ENCODE assay signal across 17 cellular contexts in the genomic region with DNA sequence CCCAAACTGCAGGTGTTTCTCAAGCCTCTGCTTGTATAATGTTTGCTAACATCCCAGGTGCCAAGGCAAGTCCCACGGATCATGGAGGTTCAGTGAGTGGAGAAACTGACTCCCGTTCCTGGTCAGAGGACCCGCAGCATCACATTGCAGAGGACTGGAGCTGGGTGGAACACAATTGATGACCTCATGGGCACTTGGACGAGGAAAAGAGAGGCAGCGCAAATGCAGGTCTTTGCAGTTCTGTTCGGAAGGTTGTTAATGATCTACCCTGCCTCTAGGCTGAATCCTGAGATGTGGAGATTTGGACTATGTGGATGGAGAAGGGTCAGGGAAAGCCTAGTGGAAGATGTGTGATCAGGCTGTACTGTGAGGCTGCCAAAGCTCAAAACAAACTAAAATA.
DNase-seq lines count a peak whose midpoint lies in the region; ATAC-seq, FAIRE-seq and TF ChIP-seq lines count a peak whose summit lies in the region.
"Had no signal": no experiment of that assay in that cellular context is flagged by ENCODE, and none has a peak within 500 bp of the region (broad histone marks: within the 10 kb centered on the region; RNA-seq: fewer than 3 reads in every experiment).

No MANE protein-coding gene starts in this region.

- no peaks in the 10 kb centered on the region for H3K27me3 Mint-ChIP-seq in stimulated activated naive B cell treated with anti-CD40 and anti-IgM and Interleukin-4, amounts not matched to agents 10 μg/mL and 1 μg/mL and 100 μg/mL, for 72 hours

- DNase-seq in NCI-H146 (lab: John Stamatoyannopoulos, UW) (peak; percentile 17), NCI-H146 treated with DMSO at 0.1 percent for 48 hours (lab: John Stamatoyannopoulos, UW; ENCODE audit: unreplicated experiment) (no peak), bronchial epithelial cell (ENCODE audit: low read depth) (no peak), mucosa of gallbladder (ENCODE audit: low spot score) (peak; percentile 23), inferior parietal cortex (ENCODE audit: extremely low spot score) (no peak)
- no peak for DNase-seq in stimulated activated naive B cell treated with anti-CD40 and anti-IgM and Interleukin-4, amounts not matched to agents 10 μg/mL and 1 μg/mL and 100 μg/mL, for 72 hours
- DNase-seq: 8988T, AML-193, DMS 273 treated with DMSO at 0.1 percent for 48 hours, DMS79 treated with DMSO at 0.1 percent for 48 hours, EL, H7 had no signal

- ATAC-seq in stimulated activated naive B cell treated with anti-CD40 and anti-IgM and Interleukin-4, amounts not matched to agents 10 μg/mL and 1 μg/mL and 100 μg/mL, for 72 hours (replicated peaks), result no peak
- ATAC-seq in HG03025 (IDR thresholded peaks at IDR 0.05; ENCODE audit: low FRiP score, unreplicated experiment), result no peak
- ATAC-seq: GM23338 had no signal

- no peak for TF ChIP-seq CTCF in bronchial epithelial cell (IDR thresholded peaks at IDR 0.05; ENCODE audit: insufficient read depth, low read length, severe bottlenecking)

- no peaks in the 10 kb centered on the region for H3K36me3 ChIP-seq in bronchial epithelial cell (ENCODE audit: control insufficient read depth, insufficient read depth, low read length)
- H3K36me3 ChIP-seq: BLaER1 had no signal

- H3K4me3 Mint-ChIP-seq in stimulated activated naive B cell treated with anti-CD40 and anti-IgM and Interleukin-4, amounts not matched to agents 10 μg/mL and 1 μg/mL and 100 μg/mL, for 72 hours, result no peak overlapping the region
- H3K4me3 Mint-ChIP-seq: GM23338 had no signal

- peaks cover 3 to 5% of the 10 kb centered on the region in 2 donors for H3K4me1 Mint-ChIP-seq in stimulated activated naive B cell treated with anti-CD40 and anti-IgM and Interleukin-4, amounts not matched to agents 10 μg/mL and 1 μg/mL and 100 μg/mL, for 72 hours
- H3K4me1 Mint-ChIP-seq: GM23338 had no signal

- FAIRE-seq in bronchial epithelial cell (lab: Jason Lieb, UNC), result peak; percentile 55
- FAIRE-seq: G401.6, GM12891 had no signal

- no peaks in the 10 kb centered on the region for H3K36me3 Mint-ChIP-seq in stimulated activated naive B cell treated with anti-CD40 and anti-IgM and Interleukin-4, amounts not matched to agents 10 μg/mL and 1 μg/mL and 100 μg/mL, for 72 hours

- H3K27me3 ChIP-seq in bronchial epithelial cell (ENCODE audit: control insufficient read depth, insufficient read depth, low read length), result no peaks in the 10 kb centered on the region
- H3K27me3 ChIP-seq: BLaER1 had no signal

- no peak overlapping the region for H3K4me3 ChIP-seq in bronchial epithelial cell (ENCODE audit: low read depth, low read length)
- H3K4me3 ChIP-seq: BLaER1, GM23338 had no signal

- H3K27ac Mint-ChIP-seq in stimulated activated naive B cell treated with anti-CD40 and anti-IgM and Interleukin-4, amounts not matched to agents 10 μg/mL and 1 μg/mL and 100 μg/mL, for 72 hours, result peak overlapping the region; percentile 4
- H3K27ac Mint-ChIP-seq: GM23338 had no signal

- peaks cover 0 to 1% of the 10 kb centered on the region in 2 donors for H3K9me3 Mint-ChIP-seq in stimulated activated naive B cell treated with anti-CD40 and anti-IgM and Interleukin-4, amounts not matched to agents 10 μg/mL and 1 μg/mL and 100 μg/mL, for 72 hours
- H3K9me3 Mint-ChIP-seq: GM23338 had no signal

Comparison
In these comparisons a context has a peak if more than half of its experiments do, and no peak if none do; other contexts are left out.
1. DNase-seq: peak in NCI-H146 (single experiment) and mucosa of gallbladder (single experiment); none in NCI-H146 treated with DMSO at 0.1 percent for 48 hours (single experiment), bronchial epithelial cell (single experiment), stimulated activated naive B cell treated with anti-CD40 and anti-IgM and Interleukin-4, amounts not matched to agents 10 μg/mL and 1 μg/mL and 100 μg/mL, for 72 hours (single experiment) and inferior parietal cortex (single experiment).